ENCODE assay signal across 10 cellular contexts in the genomic region with DNA sequence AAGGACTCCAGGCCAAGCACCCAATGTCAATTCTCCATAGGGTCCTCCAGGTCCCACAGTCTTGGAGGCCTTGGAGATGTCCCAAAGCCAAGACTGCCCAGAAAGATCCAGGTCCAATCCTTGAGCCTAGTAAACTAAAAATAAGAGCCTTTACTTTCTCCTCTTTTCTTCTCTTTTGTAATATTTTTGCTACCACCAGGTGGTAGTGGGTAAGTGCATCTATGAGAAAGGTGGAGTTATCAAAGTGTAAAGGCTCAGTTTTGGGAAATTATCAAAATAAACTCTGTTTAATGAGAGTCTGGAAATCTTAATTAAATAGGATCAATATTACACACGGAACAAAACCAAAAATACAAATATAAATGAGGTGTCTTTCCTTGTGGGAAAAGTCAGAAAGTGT.
"Had no signal": no experiment of that assay in that cellular context is flagged by ENCODE, and none has a peak within 500 bp of the region (broad histone marks: within the 10 kb centered on the region; RNA-seq: fewer than 3 reads in every experiment).

No MANE protein-coding gene starts in this region.

- H3K9me3 ChIP-seq: vagina had no signal

- H3K36me3 ChIP-seq: cardiac muscle cell, neural progenitor cell, right atrium auricular region, vagina had no signal

- H3K36me3 Mint-ChIP-seq: activated CD4-positive, alpha-beta memory T cell treated with anti-CD3 and anti-CD28 coated beads for 36 hours; activated naive CD8-positive, alpha-beta T cell treated with anti-CD3 and anti-CD28 coated beads, Interleukin-2, amount 10 ng/mL, durations not matched to agents 7 days and 5 days had no signal

- DNase-seq: activated CD4-positive, alpha-beta memory T cell treated with anti-CD3 and anti-CD28 coated beads for 36 hours; activated naive CD8-positive, alpha-beta T cell treated with anti-CD3 and anti-CD28 coated beads, Interleukin-2, amount 10 ng/mL, durations not matched to agents 7 days and 5 days; hypothalamus had no signal

- H3K27ac Mint-ChIP-seq: activated CD4-positive, alpha-beta memory T cell treated with anti-CD3 and anti-CD28 coated beads for 36 hours; activated naive CD8-positive, alpha-beta T cell treated with anti-CD3 and anti-CD28 coated beads, Interleukin-2, amount 10 ng/mL, durations not matched to agents 7 days and 5 days; neural progenitor cell; T-helper 2 cell treated with Interferon-gamma antibody and Interleukin-4, amounts not matched to agents 5 μg/mL and 100 μg/mL, for 36 hours had no signal

- H3K4me3 ChIP-seq: cardiac muscle cell, neural progenitor cell, right atrium auricular region, skin epidermis, vagina had no signal

- H3K4me1 Mint-ChIP-seq: activated naive CD8-positive, alpha-beta T cell treated with anti-CD3 and anti-CD28 coated beads, Interleukin-2, amount 10 ng/mL, durations not matched to agents 7 days and 5 days had no signal

- H3K27ac ChIP-seq: cardiac muscle cell, neural progenitor cell, parathyroid adenoma, right atrium auricular region, skin epidermis, vagina had no signal

- H3K27me3 ChIP-seq: cardiac muscle cell, neural progenitor cell, right atrium auricular region, vagina had no signal

- H3K4me3 Mint-ChIP-seq: activated CD4-positive, alpha-beta memory T cell treated with anti-CD3 and anti-CD28 coated beads for 36 hours; activated naive CD8-positive, alpha-beta T cell treated with anti-CD3 and anti-CD28 coated beads, Interleukin-2, amount 10 ng/mL, durations not matched to agents 7 days and 5 days; neural progenitor cell; T-helper 2 cell treated with Interferon-gamma antibody and Interleukin-4, amounts not matched to agents 5 μg/mL and 100 μg/mL, for 36 hours had no signal
